Comparison of ENCODE assay signal across 3 cellular contexts in the genomic region with DNA sequence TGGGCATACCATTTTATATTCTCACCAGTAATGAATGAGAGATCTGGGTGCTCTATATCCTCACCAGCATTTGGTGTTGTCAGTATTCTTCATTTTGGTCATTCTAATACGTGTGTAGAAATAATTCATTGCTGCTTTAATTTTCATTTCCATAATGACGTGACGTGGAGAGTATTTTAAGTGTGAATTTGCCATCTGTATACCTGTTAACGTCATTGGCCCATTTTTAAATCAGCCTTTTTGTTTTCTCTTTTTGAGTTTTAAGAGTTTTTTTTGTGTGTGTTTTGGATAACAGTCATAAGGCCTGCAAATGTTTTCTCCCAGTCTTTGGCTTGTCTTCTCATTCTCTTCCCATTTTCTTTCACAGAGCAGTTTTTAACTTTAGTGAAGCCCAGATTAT.
TF ChIP-seq lines count a peak whose summit lies in the region.

No MANE protein-coding gene starts in this region.

TF ChIP-seq in HepG2, 621 proteins besides CTCF, POLR2A, EP300 and RAD21:
- TF ChIP-seq CREB1 (IDR thresholded peaks at IDR 0.05), result peak; percentile 80
- no peak for TF ChIP-seq CREB1 (CRISPR knock-in tag; IDR thresholded peaks at IDR 0.05)
- no peak for TF ChIP-seq ZBTB42 (CRISPR knock-in tag; IDR thresholded peaks at IDR 0.05)
- no peak for TF ChIP-seq ZFP41 (CRISPR knock-in tag; IDR thresholded peaks at IDR 0.05; ENCODE audit: borderline replicate concordance)
- no peak for TF ChIP-seq ZNF569 (CRISPR knock-in tag; IDR thresholded peaks at IDR 0.05; ENCODE audit: borderline replicate concordance)

TF ChIP-seq in H1, 55 proteins besides CTCF, POLR2A, EP300 and RAD21:
- TF ChIP-seq KDM1A (IDR thresholded peaks at IDR 0.05; ENCODE audit: borderline replicate concordance, low read length) (no peak), GTF2F1 (IDR thresholded peaks at IDR 0.05; ENCODE audit: borderline replicate concordance, low read depth, low read length) (no peak), CREB1 (IDR thresholded peaks at IDR 0.05) (no peak), FOSL1 (IDR thresholded peaks at IDR 0.05; ENCODE audit: insufficient read depth, low read depth, low read length) (no peak), HDAC2 (IDR thresholded peaks at IDR 0.05; ENCODE audit: borderline replicate concordance in 1 of 2, low read depth in 2 of 2, low read length in 2 of 2) (no peak), SP2 (IDR thresholded peaks at IDR 0.05; ENCODE audit: low read length) (no peak), TEAD4 (IDR thresholded peaks at IDR 0.05; ENCODE audit: low read depth, low read length) (no peak), BCL11A (IDR thresholded peaks at IDR 0.05; ENCODE audit: low read depth in 2 of 2, low read length in 2 of 2) (no peak), TAF7 (optimal IDR thresholded peaks at IDR 0.05; ENCODE audit: borderline replicate concordance, low read depth, low read length) (no peak), RFX5 (IDR thresholded peaks at IDR 0.05; ENCODE audit: borderline replicate concordance, low read depth, low read length) (no peak), NANOG (IDR thresholded peaks at IDR 0.05; ENCODE audit: insufficient read depth, low read depth, low read length, poor library complexity, severe bottlenecking) (no peak), ATF2 (IDR thresholded peaks at IDR 0.05; ENCODE audit: low read length) (no peak), CHD1 (IDR thresholded peaks at IDR 0.05; ENCODE audit: low read depth, low read length) (no peak)
- TF ChIP-seq, protein P1, sequence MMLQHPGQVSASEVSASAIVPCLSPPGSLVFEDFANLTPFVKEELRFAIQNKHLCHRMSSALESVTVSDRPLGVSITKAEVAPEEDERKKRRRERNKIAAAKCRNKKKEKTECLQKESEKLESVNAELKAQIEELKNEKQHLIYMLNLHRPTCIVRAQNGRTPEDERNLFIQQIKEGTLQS (IDR thresholded peaks at IDR 0.05; ENCODE audit: insufficient read depth, low read depth, low read length), result no peak
TF ChIP-seq in H1: peak in this region for 0.

TF ChIP-seq in GM23338, 12 proteins besides CTCF, POLR2A, EP300 and RAD21:
- TF ChIP-seq CREB1 (CRISPR knock-in tag; IDR thresholded peaks at IDR 0.05; ENCODE audit: low read depth), result no peak
- TF ChIP-seq POLR2AphosphoS5 (IDR thresholded peaks at IDR 0.05; ENCODE audit: low read depth), result no peak
- TF ChIP-seq EZH2phosphoT487 (IDR thresholded peaks at IDR 0.05; ENCODE audit: unreplicated experiment), result no peak
- TF ChIP-seq ZNF462 (CRISPR knock-in tag; IDR thresholded peaks at IDR 0.05), result no peak
- TF ChIP-seq NANOG (IDR thresholded peaks at IDR 0.05; ENCODE audit: borderline replicate concordance), result no peak
- TF ChIP-seq REST (IDR thresholded peaks at IDR 0.05; ENCODE audit: unreplicated experiment), result no peak
- no peak for TF ChIP-seq JUNB (IDR thresholded peaks at IDR 0.05; ENCODE audit: unreplicated experiment)
- TF ChIP-seq EZH2 (IDR thresholded peaks at IDR 0.05; ENCODE audit: low read depth, unreplicated experiment), result no peak
- TF ChIP-seq ZNF331 (CRISPR knock-in tag; IDR thresholded peaks at IDR 0.05; ENCODE audit: low read depth), result no peak
- no peak for TF ChIP-seq ZNF114 (CRISPR knock-in tag; IDR thresholded peaks at IDR 0.05)
- no peak for TF ChIP-seq STAT1 (IDR thresholded peaks at IDR 0.05; ENCODE audit: unreplicated experiment)
- TF ChIP-seq ETS1 (IDR thresholded peaks at IDR 0.05), result no peak
TF ChIP-seq in GM23338: peak in this region for 0.
